1 cellular context compared by ENCODE assay signal in the genomic region with DNA sequence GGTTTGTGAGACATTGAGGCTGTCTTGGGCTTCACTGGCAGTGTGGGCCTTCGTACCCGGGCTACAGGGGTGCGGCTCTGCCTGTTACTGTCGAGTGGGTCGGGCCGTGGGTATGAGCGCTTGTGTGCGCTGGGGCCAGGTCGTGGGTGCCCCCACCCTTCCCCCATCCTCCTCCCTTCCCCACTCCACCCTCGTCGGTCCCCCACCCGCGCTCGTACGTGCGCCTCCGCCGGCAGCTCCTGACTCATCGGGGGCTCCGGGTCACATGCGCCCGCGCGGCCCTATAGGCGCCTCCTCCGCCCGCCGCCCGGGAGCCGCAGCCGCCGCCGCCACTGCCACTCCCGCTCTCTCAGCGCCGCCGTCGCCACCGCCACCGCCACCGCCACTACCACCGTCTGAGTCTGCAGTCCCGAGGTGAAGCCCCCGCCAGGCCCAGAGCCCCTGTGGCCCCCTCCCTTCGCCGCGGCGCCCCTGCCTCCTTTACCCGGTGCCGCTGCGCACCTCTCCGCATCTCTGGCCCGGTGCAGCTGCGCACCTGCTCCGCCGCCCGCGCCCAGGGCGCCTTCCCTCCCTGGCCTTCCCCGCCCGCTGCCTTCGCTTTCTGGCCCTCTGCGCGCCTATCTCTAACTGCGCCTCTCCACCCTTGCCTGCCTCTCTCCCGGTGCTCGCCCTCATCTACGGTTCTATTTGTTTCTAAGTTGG.
TF ChIP-seq lines count a peak whose summit lies in the region.

A gene (plus strand): TSS at position 335 of the 702 bp plus-strand sequence. CDS start 1,253 bp downstream, outside the sequence.

TF ChIP-seq in IMR-90, 13 proteins besides CTCF, POLR2A, EP300 and RAD21 (continued from another document):
- peak; percentile 11 for TF ChIP-seq RCOR1 (IDR thresholded peaks at IDR 0.05; ENCODE audit: insufficient replicate concordance, low read length)
